In the genomic region with DNA sequence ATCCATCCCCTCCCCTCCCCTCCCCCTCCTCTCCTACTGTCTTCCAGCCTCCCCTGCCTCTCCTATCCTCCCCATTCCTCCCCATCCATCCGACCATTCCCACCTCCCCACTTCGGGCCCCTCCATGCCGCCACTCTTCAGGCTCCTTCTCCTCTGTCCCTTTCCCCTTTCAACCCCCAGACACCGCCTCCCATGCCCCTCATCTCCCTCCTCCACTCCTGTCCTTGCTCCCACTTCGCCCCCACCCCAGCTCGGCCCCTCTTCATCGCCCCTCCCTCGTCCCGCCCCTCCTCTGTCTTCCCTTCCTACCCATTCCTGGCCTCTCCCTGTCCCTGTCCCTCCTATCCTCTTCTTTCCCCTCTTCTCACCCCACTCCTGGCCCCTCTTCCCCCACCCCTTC, we compare ENCODE assay signal across 23 cellular contexts. TPM values are rescaled to one million over a fixed set of nuclear protein-coding genes. Genes with fewer than 3 reads are reported as not detected.
DNase-seq lines count a peak whose midpoint lies in the region; ATAC-seq and TF ChIP-seq lines count a peak whose summit lies in the region.
"Had no signal": no experiment of that assay in that cellular context is flagged by ENCODE, and none has a peak within 500 bp of the region (broad histone marks: within the 10 kb centered on the region; RNA-seq: fewer than 3 reads in every experiment).

No MANE protein-coding gene starts in this region.

- peak overlapping the region; percentile 92 for H3K27ac ChIP-seq in RWPE1
- H3K27ac ChIP-seq in gastroesophageal sphincter: peak overlapping the region in 3 of 4 donors; percentile 95 to 99 (median 99)
- peak overlapping the region; percentile 34 for H3K27ac ChIP-seq in skeletal muscle tissue (ENCODE audit: low read depth, low read length)

- peak overlapping the region; percentile 94 for H3K4me3 Mint-ChIP-seq in Caco-2 (ENCODE audit: unreplicated experiment)
- H3K4me3 Mint-ChIP-seq in activated T-cell treated with anti-CD3 and anti-CD28 coated beads, Interleukin-2, amount 50 U/mL, for 4 hours: no peak overlapping the region
- H3K4me3 Mint-ChIP-seq: activated B cell treated with CpG ODN at 0.5 μM for 24 hours; activated CD4-positive, alpha-beta memory T cell treated with anti-CD3 and anti-CD28 coated beads for 36 hours; natural killer cell treated with Interleukin-12 subunit alpha and Interleukin-12 subunit beta and Interleukin-15 and Interleukin-18, amount 100 ng/mL, for 72 hours had no signal

- no TSS peak for BruUV-seq in Caco-2 (replicated peaks; lab: Mats Ljungman, UMichigan)

- ATAC-seq in gastroesophageal sphincter (no peak), HG03175 (IDR thresholded peaks at IDR 0.05; ENCODE audit: unreplicated experiment) (no peak), HG03469 (IDR thresholded peaks at IDR 0.05; ENCODE audit: unreplicated experiment) (no peak)
- no peak for ATAC-seq in activated T-cell treated with anti-CD3 and anti-CD28 coated beads, Interleukin-2, amount 50 U/mL, for 4 hours
- ATAC-seq: stimulated activated naive CD8-positive, alpha-beta T cell treated with anti-CD3 and anti-CD28 coated beads, Interleukin-15, Interleukin-2, amounts not matched to agents 100 U/mL and 50 U/mL, for 24 hours had no signal

- H3K9ac ChIP-seq in skeletal muscle tissue (ENCODE audit: low read depth in 1 of 3, low read length in 3 of 3): no peak overlapping the region
- H3K9ac ChIP-seq: parathyroid adenoma had no signal

- TF ChIP-seq POLR2A in gastroesophageal sphincter (IDR thresholded peaks at IDR 0.05): no peak

- H3K9me3 Mint-ChIP-seq in Caco-2 (ENCODE audit: unreplicated experiment): no peaks in the 10 kb centered on the region
- no peaks in the 10 kb centered on the region for H3K9me3 Mint-ChIP-seq in activated T-cell treated with anti-CD3 and anti-CD28 coated beads, Interleukin-2, amount 50 U/mL, for 4 hours
- H3K9me3 Mint-ChIP-seq: activated B cell treated with CpG ODN at 0.5 μM for 24 hours; activated CD4-positive, alpha-beta memory T cell treated with anti-CD3 and anti-CD28 coated beads for 36 hours; activated naive CD8-positive, alpha-beta T cell treated with anti-CD3 and anti-CD28 coated beads, Interleukin-2, amount 10 ng/mL, durations not matched to agents 7 days and 5 days; natural killer cell treated with Interleukin-12 subunit alpha and Interleukin-12 subunit beta and Interleukin-15 and Interleukin-18, amount 100 ng/mL, for 72 hours had no signal

- DNase-seq in Caco-2: no peak
- no peak for DNase-seq in RWPE1 (ENCODE audit: low spot score)
- no peak for DNase-seq in activated T-cell treated with anti-CD3 and anti-CD28 coated beads, Interleukin-2, amount 50 U/mL, for 4 hours
- DNase-seq in RKO (ENCODE audit: low spot score): no peak
- DNase-seq: activated B cell treated with CpG ODN at 0.5 μM for 24 hours; activated CD4-positive, alpha-beta memory T cell treated with anti-CD3 and anti-CD28 coated beads for 36 hours; activated CD8-positive, alpha-beta memory T cell treated with anti-CD3 and anti-CD28 coated beads, Interleukin-2, amount 50 U/mL, for 48 hours; activated effector memory CD4-positive, alpha-beta T cell treated with anti-CD3 and anti-CD28 coated beads, Interleukin-2, amount 50 U/mL, for 16 hours had no signal

- TF ChIP-seq EP300 in gastroesophageal sphincter (IDR thresholded peaks at IDR 0.05): no peak

- H3K4me3 ChIP-seq in Caco-2 (ENCODE audit: low read depth, low read length): no peak overlapping the region
- no peak overlapping the region for H3K4me3 ChIP-seq in gastroesophageal sphincter
- no peak overlapping the region for H3K4me3 ChIP-seq in skeletal muscle tissue (ENCODE audit: low read length in 3 of 3)

- H3K27me3 Mint-ChIP-seq in Caco-2 (ENCODE audit: insufficient read depth, unreplicated experiment): no peaks in the 10 kb centered on the region
- H3K27me3 Mint-ChIP-seq in activated T-cell treated with anti-CD3 and anti-CD28 coated beads, Interleukin-2, amount 50 U/mL, for 4 hours (ENCODE audit: low read depth): peaks cover 25% of the 10 kb centered on the region

- whole genome bisulfite sequencing in gastroesophageal sphincter (ENCODE audit: low coverage in 1 of 2), 2 donors: 50 to 67% methylated on average over 2 to 3 of the region's 9 CpGs

- intact Hi-C loops in Caco-2 (cut with micrococcal nuclease; ENCODE audit: unreplicated experiment): loop anchor here (2.0 kb wide), 1 partner anchor 20 kb away; no protein-coding TSS in a partner anchor

- peaks cover 34% of the 10 kb centered on the region for H3K4me1 ChIP-seq in Caco-2
- peaks cover 0 to 67% (median 24%) of the 10 kb centered on the region in 3 donors for H3K4me1 ChIP-seq in gastroesophageal sphincter
- peaks cover 67 to 77% (median 75%) of the 10 kb centered on the region in 3 donors for H3K4me1 ChIP-seq in skeletal muscle tissue (ENCODE audit: control insufficient read depth in 3 of 3, insufficient read depth in 3 of 3, low read length in 3 of 3)

- H3K9me3 ChIP-seq in Caco-2 (no peaks in the 10 kb centered on the region), gastroesophageal sphincter (no peaks in the 10 kb centered on the region), skeletal muscle tissue (ENCODE audit: control insufficient read depth in 3 of 3, low read length in 3 of 3) (no peaks in the 10 kb centered on the region)
- H3K9me3 ChIP-seq: heart right ventricle, thyroid gland had no signal

- POLR2A ChIA-PET in Caco-2 (lab: Charles Lee): interaction anchor here (0.5 kb wide), 1 partner anchor 9 kb away, joined by 3 read pairs; no protein-coding TSS in a partner anchor
- POLR2A ChIA-PET in RWPE1 (lab: Yijun Ruan, JAX; ENCODE audit: low non-redundant PET): no interaction called here

- TF ChIP-seq CTCF in Caco-2 (IDR thresholded peaks at IDR 0.05; ENCODE audit: insufficient read depth in 1 of 2, low read depth in 1 of 2, low read length in 1 of 2, severe bottlenecking in 1 of 2, unreplicated experiment in 1 of 2): no peak
- TF ChIP-seq CTCF in RWPE1 (conservative IDR thresholded peaks at IDR 0.05; ENCODE audit: low read depth): no peak
- TF ChIP-seq CTCF in gastroesophageal sphincter (IDR thresholded peaks at IDR 0.05): no peak

- peaks cover 28% of the 10 kb centered on the region for H3K36me3 Mint-ChIP-seq in Caco-2 (ENCODE audit: insufficient read depth, unreplicated experiment)
- H3K36me3 Mint-ChIP-seq in activated T-cell treated with anti-CD3 and anti-CD28 coated beads, Interleukin-2, amount 50 U/mL, for 4 hours (ENCODE audit: insufficient read depth): no peaks in the 10 kb centered on the region
- H3K36me3 Mint-ChIP-seq: activated CD4-positive, alpha-beta memory T cell treated with anti-CD3 and anti-CD28 coated beads for 36 hours; activated naive CD8-positive, alpha-beta T cell treated with anti-CD3 and anti-CD28 coated beads, Interleukin-2, amount 10 ng/mL, durations not matched to agents 7 days and 5 days; natural killer cell treated with Interleukin-12 subunit alpha and Interleukin-12 subunit beta and Interleukin-15 and Interleukin-18, amount 100 ng/mL, for 72 hours had no signal

- CTCF ChIA-PET in Caco-2 (lab: Charles Lee) (interaction anchor here (2.0 kb wide), 1 partner anchor 30 kb away, joined by 8 read pairs; no protein-coding TSS in a partner anchor), RWPE1 (lab: Yijun Ruan, JAX) (no interaction called here)

- no peaks in the 10 kb centered on the region for H3K27me3 ChIP-seq in Caco-2 (replicated peaks; ENCODE audit: control insufficient read depth, insufficient read depth, low read length)
- H3K27me3 ChIP-seq in gastroesophageal sphincter: no peaks in the 10 kb centered on the region
- H3K27me3 ChIP-seq in skeletal muscle tissue (ENCODE audit: control insufficient read depth in 3 of 3, insufficient read depth in 3 of 3, low read length in 3 of 3): no peaks in the 10 kb centered on the region
- H3K27me3 ChIP-seq: BLaER1 treated with 17β-estradiol and CSF1 and Interleukin-3, amounts not matched to agents 10 nM and 100 nM; heart right ventricle; thyroid gland had no signal

- H3K4me1 Mint-ChIP-seq in Caco-2 (ENCODE audit: low read depth, unreplicated experiment): peaks cover 7% of the 10 kb centered on the region
- H3K4me1 Mint-ChIP-seq in activated T-cell treated with anti-CD3 and anti-CD28 coated beads, Interleukin-2, amount 50 U/mL, for 4 hours (ENCODE audit: low read depth): peaks cover 3% of the 10 kb centered on the region
- H3K4me1 Mint-ChIP-seq: activated naive CD8-positive, alpha-beta T cell treated with anti-CD3 and anti-CD28 coated beads, Interleukin-2, amount 10 ng/mL, durations not matched to agents 7 days and 5 days had no signal

- no peak overlapping the region for H3K27ac Mint-ChIP-seq in Caco-2 (ENCODE audit: unreplicated experiment)
- H3K27ac Mint-ChIP-seq: activated B cell treated with CpG ODN at 0.5 μM for 24 hours; activated CD4-positive, alpha-beta memory T cell treated with anti-CD3 and anti-CD28 coated beads for 36 hours; activated naive CD8-positive, alpha-beta T cell treated with anti-CD3 and anti-CD28 coated beads, Interleukin-2, amount 10 ng/mL, durations not matched to agents 7 days and 5 days; natural killer cell treated with Interleukin-12 subunit alpha and Interleukin-12 subunit beta and Interleukin-15 and Interleukin-18, amount 100 ng/mL, for 72 hours had no signal

- H3K36me3 ChIP-seq in Caco-2 (ENCODE audit: control insufficient read depth, insufficient read depth, low read length) (no peaks in the 10 kb centered on the region), gastroesophageal sphincter (peaks cover 0 to 22% of the 10 kb centered on the region in 2 donors), skeletal muscle tissue (ENCODE audit: control insufficient read depth in 3 of 3, insufficient read depth in 3 of 3, low read length in 3 of 3) (peaks cover 6 to 17% (median 7%) of the 10 kb centered on the region in 3 donors)

RNA-seq across cellular contexts. Expression of a gene that starts 0.6 kb away (rescaled TPM):
- total RNA-seq in Caco-2 (2022): 704 and 777 TPM in 2 replicates
- 1,000 to 10,000 TPM in 3 of 4 donors, 100 to 1,000 TPM in 1; 951 to 1,877 (median 1,344) TPM for total RNA-seq in gastroesophageal sphincter
- 50.1 TPM for total RNA-seq in skeletal muscle tissue
- total RNA-seq in activated T-cell treated with anti-CD3 and anti-CD28 coated beads, Interleukin-2, amount 50 U/mL, for 4 hours: 1 to 10 TPM; 1.8 to 2.6 (median 2.0) TPM
- total RNA-seq: activated B cell treated with CpG ODN at 0.5 μM for 24 hours, OCI-LY7 had no signal

RNA-seq across cellular contexts. Expression of a gene that starts 32.6 kb away (rescaled TPM):
- total RNA-seq in Caco-2 (2022) (not detected in 2 replicates), gastroesophageal sphincter (not detected), skeletal muscle tissue (not detected)
- not detected for total RNA-seq in activated T-cell treated with anti-CD3 and anti-CD28 coated beads, Interleukin-2, amount 50 U/mL, for 4 hours
- total RNA-seq: activated B cell treated with CpG ODN at 0.5 μM for 24 hours; activated CD4-positive, alpha-beta memory T cell treated with anti-CD3 and anti-CD28 coated beads for 36 hours; activated naive CD8-positive, alpha-beta T cell treated with anti-CD3 and anti-CD28 coated beads, Interleukin-2, amount 10 ng/mL, durations not matched to agents 7 days and 5 days; fibroblast of villous mesenchyme; heart right ventricle; natural killer cell treated with Interleukin-12 subunit alpha and Interleukin-12 subunit beta and Interleukin-15 and Interleukin-18, amount 100 ng/mL, for 72 hours; OCI-LY7; Right ventricle myocardium superior; sciatic nerve; thyroid gland had no signal

RNA-seq across cellular contexts. Expression of a gene that starts 50.5 kb away (rescaled TPM):
- total RNA-seq in Caco-2 (2022) (2.7 and 4.2 TPM in 2 replicates), gastroesophageal sphincter (not detected), skeletal muscle tissue (not detected)
- not detected for total RNA-seq in activated T-cell treated with anti-CD3 and anti-CD28 coated beads, Interleukin-2, amount 50 U/mL, for 4 hours
- total RNA-seq: activated B cell treated with CpG ODN at 0.5 μM for 24 hours; activated CD4-positive, alpha-beta memory T cell treated with anti-CD3 and anti-CD28 coated beads for 36 hours; activated naive CD8-positive, alpha-beta T cell treated with anti-CD3 and anti-CD28 coated beads, Interleukin-2, amount 10 ng/mL, durations not matched to agents 7 days and 5 days; fibroblast of villous mesenchyme; heart right ventricle; natural killer cell treated with Interleukin-12 subunit alpha and Interleukin-12 subunit beta and Interleukin-15 and Interleukin-18, amount 100 ng/mL, for 72 hours; OCI-LY7; Right ventricle myocardium superior; sciatic nerve had no signal

Comparison
In these comparisons a context has a peak if more than half of its experiments do, and no peak if none do; other contexts are left out.
1. H3K27ac ChIP-seq: peak in every context shown above with its lines; median percentile 99 in gastroesophageal sphincter; 92 in RWPE1; 34 in skeletal muscle tissue.
2. RNA of a gene that starts 0.6 kb away (total RNA-seq): 951 to 1,877 TPM in gastroesophageal sphincter and 704 to 777 TPM in Caco-2; 50.1 TPM in skeletal muscle tissue (single experiment) and 1.8 to 2.6 TPM in activated T-cell treated with anti-CD3 and anti-CD28 coated beads, Interleukin-2, amount 50 U/mL, for 4 hours; every median in the first group is over 10 times any median in the second.